ENCODE assay signal across 8 cellular contexts in genomic region chr15:82139823-82140268, GRCh38.
DNase-seq lines count a peak whose midpoint lies in the region; FAIRE-seq and TF ChIP-seq lines count a peak whose summit lies in the region.

No MANE protein-coding gene starts in this region.

- TF ChIP-seq POLR2A in ovary (IDR thresholded peaks at IDR 0.05), result no peak

- H3K4me3 ChIP-seq in epithelial cell of proximal tubule (ENCODE audit: low read depth, low read length) (no peak overlapping the region), ovary (no peak overlapping the region)

- H3K4me1 ChIP-seq in ovary (ENCODE audit: insufficient read depth), result no peaks in the 10 kb centered on the region

- CTCF ChIA-PET in HEK293T (lab: Yijun Ruan, JAX), result interaction anchor here (0.7 to 1.3 kb wide), 7 partner anchors 8 to 32 kb away, joined by 3 to 7 read pairs (median 4); no protein-coding TSS in a partner anchor

- intact Hi-C loops in ovary (cut with DNase I), result no loop called here

- H3K36me3 ChIP-seq in ovary, result no peaks in the 10 kb centered on the region

- no peaks in the 10 kb centered on the region for H3K9me3 ChIP-seq in ovary

- no peaks in the 10 kb centered on the region for H3K27me3 ChIP-seq in ovary

- no peak for TF ChIP-seq EP300 in ovary (IDR thresholded peaks at IDR 0.05)

- peak; percentile 67 for FAIRE-seq in RCC 7860 (lab: Jason Lieb, UNC)

- 2 to 4% (median 3%) methylated on average over 5 of the region's 5 CpGs for WGBS in ovary, 3 donors

- TF ChIP-seq CTCF in epithelial cell of proximal tubule (conservative IDR thresholded peaks at IDR 0.05; ENCODE audit: low read depth, low read length) (peak; percentile 77), ovary (IDR thresholded peaks at IDR 0.05) (peak; percentile 59 to 70 (median 64))

- H3K27ac ChIP-seq in ovary, result no peak overlapping the region

- POLR2A ChIA-PET in HEK293T (lab: Yijun Ruan, JAX), result no interaction called here

- DNase-seq in CD1c-positive myeloid dendritic cell (ENCODE audit: extremely low spot score) (peak; percentile 47), HEK293T (ENCODE audit: extremely low spot score) (peak; percentile 56), RCC 7860 (ENCODE audit: low spot score) (peak; percentile 40), epithelial cell of proximal tubule (ENCODE audit: low read depth) (no peak), ovary (no peak), COR-L47 (lab: John Stamatoyannopoulos, UW) (no peak), NCI-H1436 treated with DMSO at 0.1 percent for 48 hours (lab: John Stamatoyannopoulos, UW) (no peak)
- no peak for DNase-seq in activated CD4-positive, alpha-beta T cell treated with anti-CD3 and anti-CD28 coated beads, Interleukin-2, amount 50 U/mL, for 4 hours

TF ChIP-seq in HEK293T, 16 proteins besides CTCF, POLR2A, EP300 and RAD21:
- TF ChIP-seq L3MBTL2 (conservative IDR thresholded peaks at IDR 0.05) (no peak), HDGF (IDR thresholded peaks at IDR 0.05; ENCODE audit: borderline replicate concordance) (no peak), FOXK2 (IDR thresholded peaks at IDR 0.05) (no peak), SUZ12 (IDR thresholded peaks at IDR 0.05) (no peak), BHLHE40 (IDR thresholded peaks at IDR 0.05; ENCODE audit: borderline replicate concordance) (no peak), NFRKB (IDR thresholded peaks at IDR 0.05) (no peak), TARDBP (IDR thresholded peaks at IDR 0.05) (no peak), LEF1 (IDR thresholded peaks at IDR 0.05; ENCODE audit: borderline replicate concordance) (no peak), ELF4 (IDR thresholded peaks at IDR 0.05) (no peak), CTBP1 (IDR thresholded peaks at IDR 0.05; ENCODE audit: borderline replicate concordance) (no peak), FOXM1 (IDR thresholded peaks at IDR 0.05; ENCODE audit: borderline replicate concordance) (no peak), ZNF384 (IDR thresholded peaks at IDR 0.05) (no peak), ARNT (IDR thresholded peaks at IDR 0.05) (no peak), FOXA1 (IDR thresholded peaks at IDR 0.05) (no peak), SP1 (IDR thresholded peaks at IDR 0.05) (no peak)
- TF ChIP-seq, protein P1, sequence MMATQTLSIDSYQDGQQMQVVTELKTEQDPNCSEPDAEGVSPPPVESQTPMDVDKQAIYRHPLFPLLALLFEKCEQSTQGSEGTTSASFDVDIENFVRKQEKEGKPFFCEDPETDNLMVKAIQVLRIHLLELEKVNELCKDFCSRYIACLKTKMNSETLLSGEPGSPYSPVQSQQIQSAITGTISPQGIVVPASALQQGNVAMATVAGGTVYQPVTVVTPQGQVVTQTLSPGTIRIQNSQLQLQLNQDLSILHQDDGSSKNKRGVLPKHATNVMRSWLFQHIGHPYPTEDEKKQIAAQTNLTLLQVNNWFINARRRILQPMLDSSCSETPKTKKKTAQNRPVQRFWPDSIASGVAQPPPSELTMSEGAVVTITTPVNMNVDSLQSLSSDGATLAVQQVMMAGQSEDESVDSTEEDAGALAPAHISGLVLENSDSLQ (IDR thresholded peaks at IDR 0.05), result no peak

Comparison
In these comparisons a context has a peak if more than half of its experiments do, and no peak if none do; other contexts are left out.
1. DNase-seq: peak in CD1c-positive myeloid dendritic cell (single experiment), HEK293T (single experiment) and RCC 7860 (single experiment); none in epithelial cell of proximal tubule (single experiment), ovary (0 of 5), COR-L47 (single experiment), activated CD4-positive, alpha-beta T cell treated with anti-CD3 and anti-CD28 coated beads, Interleukin-2, amount 50 U/mL, for 4 hours (0 of 2) and NCI-H1436 treated with DMSO at 0.1 percent for 48 hours (single experiment).